In the genomic region with DNA sequence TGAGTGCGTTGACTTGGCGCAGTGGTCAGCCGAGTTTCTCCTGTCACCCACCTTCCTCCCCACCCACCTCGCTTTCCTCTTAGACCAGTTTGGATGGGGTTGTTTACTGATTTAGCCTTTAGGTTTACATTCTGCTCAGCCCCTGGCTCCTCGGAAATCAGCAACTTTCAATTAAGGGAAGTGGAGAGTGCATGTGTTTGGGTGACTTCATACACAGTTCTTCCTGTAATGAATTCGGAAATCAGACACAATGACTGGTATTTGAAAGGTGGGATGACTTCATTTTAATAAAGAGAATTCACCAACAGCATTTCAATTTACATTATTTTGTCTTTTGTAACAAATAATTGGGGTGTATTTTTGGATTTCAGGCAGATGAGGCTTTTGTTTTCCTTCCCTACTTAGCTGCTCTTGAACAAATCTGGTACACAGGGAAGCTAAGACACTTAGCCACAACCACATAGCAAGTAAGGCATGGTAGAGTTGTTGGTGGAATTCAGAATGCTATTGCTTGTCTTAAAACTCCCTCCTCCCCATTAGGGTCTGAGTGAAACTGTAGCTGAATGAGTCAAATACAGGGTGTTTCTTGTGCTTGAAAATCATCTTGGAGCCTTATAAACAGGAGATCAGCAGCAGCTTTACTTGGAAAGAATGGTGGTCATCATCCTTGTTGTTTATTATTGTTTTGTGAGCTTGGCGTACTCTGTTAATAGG, we compare ENCODE assay signal across 8 cellular contexts. TPM values are rescaled to one million over a fixed set of nuclear protein-coding genes. Genes with fewer than 3 reads are reported as not detected.
DNase-seq lines count a peak whose midpoint lies in the region; ATAC-seq, FAIRE-seq and TF ChIP-seq lines count a peak whose summit lies in the region.

No MANE protein-coding gene starts in this region.

- CTCF ChIA-PET in Caco-2 (lab: Charles Lee): interaction anchor here (0.9 to 2.1 kb wide), 3 partner anchors 14 to 407 kb away, joined by 3 to 20 read pairs (median 4); a partner anchor contains a TSS

- FAIRE-seq in H54 (lab: Jason Lieb, UNC): peak; percentile 61

- peak overlapping the region; percentile 85 for H3K4me3 Mint-ChIP-seq in Caco-2 (ENCODE audit: unreplicated experiment)

- TF ChIP-seq CTCF in Caco-2 (IDR thresholded peaks at IDR 0.05; ENCODE audit: insufficient read depth in 1 of 2, low read depth in 1 of 2, low read length in 1 of 2, severe bottlenecking in 1 of 2, unreplicated experiment in 1 of 2) (no peak), RWPE2 (IDR thresholded peaks at IDR 0.05; ENCODE audit: poor library complexity, severe bottlenecking) (no peak), dorsolateral prefrontal cortex (IDR thresholded peaks at IDR 0.05 in 54 of 56, conservative IDR thresholded peaks at IDR 0.05 in 2 of 56; ENCODE audit: low read depth in 1 of 56, partially characterized antibody in 56 of 56) (no peak)

- no CpG with 5 or more reads among the region's 7 CpGs for WGBS in mesodermal cell (ENCODE audit: insufficient coverage in 2 of 2), 2 experiments

- intact Hi-C loops in Caco-2 (cut with micrococcal nuclease; ENCODE audit: unreplicated experiment) (loop anchor here (1.0 kb wide), 2 partner anchors 43 to 49 kb away; a partner anchor contains a TSS), dorsolateral prefrontal cortex (cut with DNase I) (loop anchor here (2.0 to 5.0 kb wide), 3 partner anchors 47 to 101 kb away; a partner anchor contains a TSS)

- H3K9me3 ChIP-seq in Caco-2: no peaks in the 10 kb centered on the region
- H3K9me3 ChIP-seq in RWPE2 (ENCODE audit: severe bottlenecking): no peaks in the 10 kb centered on the region
- H3K9me3 ChIP-seq in mesodermal cell (ENCODE audit: control insufficient read depth, low read length): no peaks in the 10 kb centered on the region

- no peaks in the 10 kb centered on the region for H3K4me1 ChIP-seq in Caco-2
- H3K4me1 ChIP-seq in RWPE2 (ENCODE audit: insufficient read depth, poor library complexity, severe bottlenecking): peaks cover 13% of the 10 kb centered on the region
- peaks cover 9% of the 10 kb centered on the region for H3K4me1 ChIP-seq in mesodermal cell (ENCODE audit: control insufficient read depth, insufficient read depth, low read length, poor library complexity, severe bottlenecking)

- H3K27ac ChIP-seq in RWPE2 (ENCODE audit: poor library complexity, severe bottlenecking) (peak overlapping the region; percentile 41), dorsolateral prefrontal cortex (peak overlapping the region in 56 of 59 donors; percentile 22 to 97 (median 88)), mesodermal cell (ENCODE audit: low read depth, low read length, severe bottlenecking) (peak overlapping the region; percentile 76)

- H3K27me3 ChIP-seq in Caco-2 (replicated peaks; ENCODE audit: control insufficient read depth, insufficient read depth, low read length) (no peaks in the 10 kb centered on the region), RWPE2 (ENCODE audit: insufficient read depth, poor library complexity, severe bottlenecking) (no peaks in the 10 kb centered on the region), dorsolateral prefrontal cortex (no peaks in the 10 kb centered on the region)

- peaks cover 9% of the 10 kb centered on the region for H3K36me3 Mint-ChIP-seq in Caco-2 (ENCODE audit: insufficient read depth, unreplicated experiment)

- H3K4me3 ChIP-seq in Caco-2 (ENCODE audit: low read depth, low read length): peak overlapping the region; percentile 59
- H3K4me3 ChIP-seq in RWPE2 (ENCODE audit: severe bottlenecking): peak overlapping the region; percentile 88
- H3K4me3 ChIP-seq in dorsolateral prefrontal cortex: peak overlapping the region; percentile 54 to 100 (median 93)
- H3K4me3 ChIP-seq in mesodermal cell (ENCODE audit: extremely low read depth, insufficient read depth, low read length, poor library complexity, severe bottlenecking): peak overlapping the region; percentile 87

- no peaks in the 10 kb centered on the region for H3K4me1 Mint-ChIP-seq in Caco-2 (ENCODE audit: low read depth, unreplicated experiment)

- BruUV-seq in Caco-2 (replicated peaks; lab: Mats Ljungman, UMichigan): TSS peak; percentile 51

- POLR2A ChIA-PET in Caco-2 (lab: Charles Lee): interaction anchor here (1.2 to 2.3 kb wide), 6 partner anchors 12 to 102 kb away, joined by 4 to 26 read pairs (median 16); a partner anchor contains a TSS

- peak overlapping the region; percentile 79 for H3K27ac Mint-ChIP-seq in Caco-2 (ENCODE audit: unreplicated experiment)

- no peak for TF ChIP-seq POLR2A in H54 (IDR thresholded peaks at IDR 0.05; ENCODE audit: low read depth, low read length)

- DNase-seq in Caco-2: no peak
- no peak for DNase-seq in H54 (ENCODE audit: insufficient read length, low spot score)
- no peak for DNase-seq in RWPE2 (ENCODE audit: low spot score)
- no peak for DNase-seq in dorsolateral prefrontal cortex
- no peak for DNase-seq in HPDE6-E6E7 (ENCODE audit: extremely low spot score)
- DNase-seq in NCI-H345 treated with DMSO at 0.1 percent for 48 hours (lab: John Stamatoyannopoulos, UW; ENCODE audit: unreplicated experiment): no peak

- no peaks in the 10 kb centered on the region for H3K27me3 Mint-ChIP-seq in Caco-2 (ENCODE audit: insufficient read depth, unreplicated experiment)

- H3K36me3 ChIP-seq in Caco-2 (ENCODE audit: control insufficient read depth, insufficient read depth, low read length) (no peaks in the 10 kb centered on the region), RWPE2 (ENCODE audit: low read depth) (no peaks in the 10 kb centered on the region; the same call in 1 of the 2 replicates), mesodermal cell (ENCODE audit: control insufficient read depth, insufficient read depth, low read length) (peaks cover 3% of the 10 kb centered on the region)

- no peak for ATAC-seq in RWPE2 (ENCODE audit: low read depth)
- ATAC-seq in GM18873 (IDR thresholded peaks at IDR 0.05; ENCODE audit: low FRiP score, unreplicated experiment): no peak

- no peaks in the 10 kb centered on the region for H3K9me3 Mint-ChIP-seq in Caco-2 (ENCODE audit: unreplicated experiment)

RNA-seq across cellular contexts. Expression of a gene that starts 0.9 kb away (rescaled TPM):
- total RNA-seq in Caco-2 (2022): 19.6 and 21.5 TPM in 2 replicates
- total RNA-seq in dorsolateral prefrontal cortex: 100 to 1,000 TPM in 21 of 120 experiments, 10 to 100 TPM in 99; 52.3 to 114 (median 91.1) TPM
- 24.2 TPM for polyA plus RNA-seq in mesodermal cell (2013, experiment 1 of 2)
- polyA plus RNA-seq in mesodermal cell (2013, experiment 2 of 2): 25.2 TPM

RNA-seq across cellular contexts. Expression of a gene that starts 48.1 kb away (rescaled TPM):
- 9.4 and 9.8 TPM in 2 replicates for total RNA-seq in Caco-2 (2022)
- 10 to 100 TPM in 117 of 120 experiments, 1 to 10 TPM in 3; 8.3 to 24.0 (median 15.8) TPM for total RNA-seq in dorsolateral prefrontal cortex
- 6.8 TPM for polyA plus RNA-seq in mesodermal cell (2013, experiment 1 of 2)
- 6.4 TPM for polyA plus RNA-seq in mesodermal cell (2013, experiment 2 of 2)

RNA-seq across cellular contexts. Expression of a gene that starts 56.7 kb away (rescaled TPM):
- 37.2 and 40.6 TPM in 2 replicates for total RNA-seq in Caco-2 (2022)
- 10 to 100 TPM; 26.5 to 47.0 (median 34.4) TPM for total RNA-seq in dorsolateral prefrontal cortex
- 45.0 TPM for polyA plus RNA-seq in mesodermal cell (2013, experiment 1 of 2)
- 41.7 TPM for polyA plus RNA-seq in mesodermal cell (2013, experiment 2 of 2)
